In genomic region chr7:98870807-98871491, GRCh38 we compare ENCODE assay signal across 11 cellular contexts. TPM values are rescaled to one million over a fixed set of nuclear protein-coding genes. Genes with fewer than 3 reads are reported as not detected.
DNase-seq lines count a peak whose midpoint lies in the region; FAIRE-seq and TF ChIP-seq lines count a peak whose summit lies in the region.
"Had no signal": no experiment of that assay in that cellular context is flagged by ENCODE, and none has a peak within 500 bp of the region (broad histone marks: within the 10 kb centered on the region; RNA-seq: fewer than 3 reads in every experiment).

No MANE protein-coding gene starts in this region.

- no peak overlapping the region for H3K9ac ChIP-seq in kidney (ENCODE audit: low read length in 2 of 2)

- H3K9me3 ChIP-seq in OCI-LY7 (ENCODE audit: low read length) (no peaks in the 10 kb centered on the region), kidney (ENCODE audit: control insufficient read depth in 1 of 2, low read length in 2 of 2) (no peaks in the 10 kb centered on the region)

- H2AFZ ChIP-seq in OCI-LY7 (ENCODE audit: low read length): peak overlapping the region; percentile 29; the same call in 1 of the 2 replicates

- H3K4me2 ChIP-seq in OCI-LY7 (ENCODE audit: low read length): peak overlapping the region; percentile 66

- peak; percentile 46 for DNase-seq in NCI-H82 (lab: John Stamatoyannopoulos, UW)
- DNase-seq in NCI-H82 treated with DMSO at 0.1 percent for 48 hours (lab: John Stamatoyannopoulos, UW; ENCODE audit: unreplicated experiment): no peak
- no peak for DNase-seq in OCI-LY7 (ENCODE audit: low spot score)
- peak; percentile 45 for DNase-seq in ecto neural progenitor cell (ENCODE audit: low spot score)
- peak; percentile 23 for DNase-seq in retina
- DNase-seq in effector CD8-positive, alpha-beta T cell (lab: John Stamatoyannopoulos, UW): no peak
- no peak for DNase-seq in kidney
- DNase-seq in activated CD4-positive, alpha-beta T cell treated with anti-CD3 and anti-CD28 coated beads for 4 hours: no peak
- DNase-seq: NCI-H510A treated with DMSO at 0.1 percent for 48 hours had no signal

- FAIRE-seq in kidney (lab: Jason Lieb, UNC): no peak
- FAIRE-seq: A204.1 had no signal

- POLR2A ChIA-PET in OCI-LY7 (lab: Charles Lee): interaction anchor here (0.5 to 1.0 kb wide), 2 partner anchors 22 to 168 kb away, joined by 3 to 6 read pairs; no protein-coding TSS in a partner anchor

- H3K36me3 ChIP-seq in OCI-LY7 (ENCODE audit: insufficient read depth, low read length) (no peaks in the 10 kb centered on the region), kidney (ENCODE audit: control insufficient read depth in 1 of 2, insufficient read depth in 2 of 2, low read length in 2 of 2) (no peaks in the 10 kb centered on the region)

- H3K4me1 ChIP-seq in OCI-LY7 (ENCODE audit: insufficient read depth, low read length, poor library complexity, severe bottlenecking) (peaks cover 40% of the 10 kb centered on the region), kidney (ENCODE audit: control insufficient read depth in 1 of 2, insufficient read depth in 1 of 2, low read depth in 1 of 2, low read length in 2 of 2) (peaks cover 0 to 3% of the 10 kb centered on the region in 2 donors)

- no peaks in the 10 kb centered on the region for H3K79me2 ChIP-seq in OCI-LY7 (ENCODE audit: insufficient read depth, low read depth, low read length)

- CTCF ChIA-PET in OCI-LY7 (lab: Charles Lee; ENCODE audit: unreplicated experiment): interaction anchor here (1.3 kb wide), 1 partner anchor 9 kb away, joined by 5 read pairs; no protein-coding TSS in a partner anchor

- TF ChIP-seq CTCF in OCI-LY7 (conservative IDR thresholded peaks at IDR 0.05; ENCODE audit: low read length) (no peak), kidney (IDR thresholded peaks at IDR 0.05; ENCODE audit: borderline replicate concordance, extremely low read depth, insufficient read depth) (no peak)

- no peaks in the 10 kb centered on the region for H4K20me1 ChIP-seq in OCI-LY7 (ENCODE audit: insufficient read depth, low read length)

- H3K27ac ChIP-seq in OCI-LY7 (ENCODE audit: low read depth, low read length, poor library complexity, severe bottlenecking): peak overlapping the region; percentile 82
- H3K27ac ChIP-seq in kidney (ENCODE audit: low read depth in 2 of 2, low read length in 2 of 2): no peak overlapping the region

- intact Hi-C loops in OCI-LY7 (cut with micrococcal nuclease; ENCODE audit: unreplicated experiment): loop anchor here (2.0 to 10.0 kb wide), 2 partner anchors 28 to 556 kb away; no protein-coding TSS in a partner anchor
- intact Hi-C loops in kidney (cut with DNase I): no loop called here

- BruUV-seq in OCI-LY7 (replicated peaks; lab: Mats Ljungman, UMichigan): no TSS peak

- H3K4me3 ChIP-seq in OCI-LY7 (ENCODE audit: low read depth, low read length, poor library complexity, severe bottlenecking) (peak overlapping the region; percentile 64), kidney (ENCODE audit: low read length in 2 of 2) (no peak overlapping the region)

- no peaks in the 10 kb centered on the region for H3K9me2 ChIP-seq in OCI-LY7 (ENCODE audit: insufficient read depth, low read length)

RNA-seq across cellular contexts. Expression of gene TMEM130, which starts 1.1 kb away (rescaled TPM):
- total RNA-seq in OCI-LY7 (2014; rRNA removed; shearing (Covaris generic)): 0.22 and 0.46 TPM in 2 replicates
- 0.57 and 0.87 TPM in 2 replicates for total RNA-seq in OCI-LY7 (2022)
- total RNA-seq in kidney: 5.0 TPM
- polyA plus RNA-seq in kidney (ENCODE audit: insufficient read depth, low read depth, low replicate concordance): 12.9 TPM
- total RNA-seq: lung microvascular endothelial cell had no signal

RNA-seq across cellular contexts. Expression of gene TRRAP, which starts 7.4 kb away (rescaled TPM):
- 43.4 and 50.4 TPM in 2 replicates for total RNA-seq in OCI-LY7 (2014; rRNA removed; shearing (Covaris generic))
- total RNA-seq in OCI-LY7 (2022): 82.6 and 86.1 TPM in 2 replicates
- total RNA-seq in kidney: 47.7 TPM
- polyA plus RNA-seq in kidney (ENCODE audit: insufficient read depth, low read depth, low replicate concordance): 7.0 TPM

Comparison
In these comparisons a context has a peak if more than half of its experiments do, and no peak if none do; other contexts are left out.
1. DNase-seq: peak in NCI-H82 (single experiment), ecto neural progenitor cell (single experiment) and retina (single experiment); none in NCI-H82 treated with DMSO at 0.1 percent for 48 hours (single experiment), OCI-LY7 (single experiment), effector CD8-positive, alpha-beta T cell (single experiment), kidney (single experiment) and activated CD4-positive, alpha-beta T cell treated with anti-CD3 and anti-CD28 coated beads for 4 hours (0 of 2).